Comparison of ENCODE assay signal across 1 cellular context in genomic region chr3:69079269-69080159, GRCh38.
TF ChIP-seq lines count a peak whose summit lies in the region.

No MANE protein-coding gene starts in this region.

TF ChIP-seq in K562, 482 proteins besides CTCF, POLR2A, EP300 and RAD21 (continued from another document):
- TF ChIP-seq ZNF639 (CRISPR knock-in tag; conservative IDR thresholded peaks at IDR 0.05 in 1 of 2, IDR thresholded peaks at IDR 0.05 in 1 of 2), result 0 out of 4 replicates have a peak, but pooled peaks of 1 of the 2 experiments have one; percentile 37
- TF ChIP-seq TAF9B (IDR thresholded peaks at IDR 0.05; ENCODE audit: partially characterized antibody), result peak; percentile 26
- no peak for TF ChIP-seq PHTF2 (CRISPR knock-in tag; IDR thresholded peaks at IDR 0.05)
- no peak for TF ChIP-seq FOXK2 (conservative IDR thresholded peaks at IDR 0.05 in 1 of 2, IDR thresholded peaks at IDR 0.05 in 1 of 2; ENCODE audit: low read depth in 2 of 2)
- TF ChIP-seq HINFP (tag; conservative IDR thresholded peaks at IDR 0.05; ENCODE audit: low read depth), result no peak
- TF ChIP-seq ZNF592 (IDR thresholded peaks at IDR 0.05), result no peak
- no peak for TF ChIP-seq HMG20B (CRISPR knock-in tag; IDR thresholded peaks at IDR 0.05)
- TF ChIP-seq ARNT (IDR thresholded peaks at IDR 0.05), result no peak
- no peak for TF ChIP-seq ELF4 (CRISPR knock-in tag; IDR thresholded peaks at IDR 0.05)
- no peak for TF ChIP-seq ZNF785 (CRISPR knock-in tag; IDR thresholded peaks at IDR 0.05)
- TF ChIP-seq DDX20 (tag; IDR thresholded peaks at IDR 0.05; ENCODE audit: low read depth), result no peak
- no peak for TF ChIP-seq TEAD1 (CRISPR knock-in tag; IDR thresholded peaks at IDR 0.05)
- TF ChIP-seq NRF1 (conservative IDR thresholded peaks at IDR 0.05 in 1 of 2, IDR thresholded peaks at IDR 0.05 in 1 of 2), result no peak
- no peak for TF ChIP-seq HCFC1 (IDR thresholded peaks at IDR 0.05; ENCODE audit: low read depth, low read length)
- TF ChIP-seq ARID2 (IDR thresholded peaks at IDR 0.05), result no peak
- TF ChIP-seq POLR2H (tag; IDR thresholded peaks at IDR 0.05; ENCODE audit: low read depth), result no peak
- 0 out of 4 replicates have a peak, but pooled peaks of 1 of the 2 experiments have one; percentile 53 for TF ChIP-seq BCLAF1 (IDR thresholded peaks at IDR 0.05; ENCODE audit: borderline replicate concordance in 1 of 2, control insufficient read depth in 1 of 2, low read depth in 2 of 2, low read length in 1 of 2)
- TF ChIP-seq COPS2 (conservative IDR thresholded peaks at IDR 0.05), result no peak
- TF ChIP-seq NR2C1 (IDR thresholded peaks at IDR 0.05), result no peak
- no peak for TF ChIP-seq NR2C1 (tag; IDR thresholded peaks at IDR 0.05)
- no peak for TF ChIP-seq TAF15 (IDR thresholded peaks at IDR 0.05; ENCODE audit: low read depth, low read length)
- TF ChIP-seq MTF1 (CRISPR knock-in tag; IDR thresholded peaks at IDR 0.05; ENCODE audit: borderline replicate concordance), result no peak
- peak; percentile 56 for TF ChIP-seq RBBP5 (IDR thresholded peaks at IDR 0.05; ENCODE audit: borderline replicate concordance, insufficient read depth, low read length, poor library complexity, severe bottlenecking)
- no peak for TF ChIP-seq TEAD4 (IDR thresholded peaks at IDR 0.05; ENCODE audit: low read length)
- no peak for TF ChIP-seq TEAD4 (CRISPR knock-in tag; IDR thresholded peaks at IDR 0.05; ENCODE audit: borderline replicate concordance)
- TF ChIP-seq SRSF7 (optimal IDR thresholded peaks at IDR 0.05; ENCODE audit: low read depth, low read length), result no peak
- no peak for TF ChIP-seq UBTF (IDR thresholded peaks at IDR 0.05; ENCODE audit: borderline replicate concordance in 1 of 2, low read depth in 2 of 2, low read length in 2 of 2)
- TF ChIP-seq YY1 (IDR thresholded peaks at IDR 0.05; ENCODE audit: borderline replicate concordance in 1 of 3, control insufficient read depth in 1 of 3, extremely low read depth in 1 of 3, insufficient read depth in 3 of 3, insufficient read length in 1 of 3, insufficient replicate concordance in 2 of 3, low read depth in 1 of 3, low read length in 2 of 3), result no peak
- no peak for TF ChIP-seq ZBED1 (IDR thresholded peaks at IDR 0.05)
